1 cellular context compared by ENCODE assay signal in the genomic region with DNA sequence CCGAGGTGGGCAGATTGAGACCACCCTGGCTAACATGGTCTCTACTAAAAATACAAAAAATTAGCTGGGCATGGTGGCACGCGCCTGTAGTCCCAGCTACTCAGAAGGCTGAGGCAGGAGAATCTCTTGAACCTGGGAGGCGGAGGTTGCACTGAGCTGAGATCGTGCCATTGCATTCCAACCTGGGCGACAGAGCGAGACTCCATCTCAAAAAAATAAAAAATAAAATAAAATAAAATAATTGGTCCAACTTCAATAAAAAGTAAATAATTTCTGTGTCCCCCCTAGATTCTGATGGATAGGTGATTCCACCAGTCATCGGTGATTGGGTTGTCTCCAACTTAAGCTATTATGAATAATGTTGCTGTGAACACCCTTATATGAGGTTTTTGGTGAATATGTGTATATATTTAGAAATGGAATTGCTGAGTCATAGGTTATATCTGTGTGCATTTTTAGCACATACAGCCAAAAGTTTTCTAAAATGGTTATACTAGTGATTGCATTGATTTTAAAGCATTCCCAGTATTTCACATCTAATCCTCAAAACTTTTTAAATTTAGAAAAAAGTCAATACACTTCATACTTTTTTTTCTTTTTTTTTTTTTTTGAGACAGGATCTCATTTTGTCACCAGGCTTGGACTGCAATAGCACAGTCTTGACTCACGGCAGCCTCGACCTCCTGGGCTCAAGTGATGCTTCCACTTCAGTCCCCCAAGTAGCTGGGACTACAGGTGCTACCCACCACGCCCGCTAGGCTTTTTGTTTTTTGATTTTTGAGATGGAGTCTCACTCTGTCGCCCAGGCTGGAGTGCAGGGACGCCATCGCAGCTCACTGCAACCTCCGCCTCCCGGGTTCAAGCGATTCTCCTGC.
A peak's percentile ranks its signal among the peaks of the same experiment; 100 is the strongest.
TF ChIP-seq lines count a peak whose summit lies in the region.

No MANE protein-coding gene starts in this region.

TF ChIP-seq in K562, 482 proteins besides CTCF, POLR2A, EP300 and RAD21 (continued from another document and continues in another):
- TF ChIP-seq, protein P1, sequence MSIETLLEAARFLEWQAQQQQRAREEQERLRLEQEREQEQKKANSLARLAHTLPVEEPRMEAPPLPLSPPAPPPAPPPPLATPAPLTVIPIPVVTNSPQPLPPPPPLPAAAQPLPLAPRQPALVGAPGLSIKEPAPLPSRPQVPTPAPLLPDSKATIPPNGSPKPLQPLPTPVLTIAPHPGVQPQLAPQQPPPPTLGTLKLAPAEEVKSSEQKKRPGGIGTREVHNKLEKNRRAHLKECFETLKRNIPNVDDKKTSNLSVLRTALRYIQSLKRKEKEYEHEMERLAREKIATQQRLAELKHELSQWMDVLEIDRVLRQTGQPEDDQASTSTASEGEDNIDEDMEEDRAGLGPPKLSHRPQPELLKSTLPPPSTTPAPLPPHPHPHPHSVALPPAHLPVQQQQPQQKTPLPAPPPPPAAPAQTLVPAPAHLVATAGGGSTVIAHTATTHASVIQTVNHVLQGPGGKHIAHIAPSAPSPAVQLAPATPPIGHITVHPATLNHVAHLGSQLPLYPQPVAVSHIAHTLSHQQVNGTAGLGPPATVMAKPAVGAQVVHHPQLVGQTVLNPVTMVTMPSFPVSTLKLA (conservative IDR thresholded peaks at IDR 0.05), result 0 out of 4 replicates have a peak, but pooled peaks of 1 of the 2 experiments have one; percentile 13
- peak; percentile 100 for TF ChIP-seq ZNF316 (IDR thresholded peaks at IDR 0.05)
- TF ChIP-seq ZNF586 (CRISPR knock-in tag; conservative IDR thresholded peaks at IDR 0.05), result no peak
- TF ChIP-seq NCOA1 (IDR thresholded peaks at IDR 0.05; ENCODE audit: low read depth), result no peak
- TF ChIP-seq, protein P2, sequence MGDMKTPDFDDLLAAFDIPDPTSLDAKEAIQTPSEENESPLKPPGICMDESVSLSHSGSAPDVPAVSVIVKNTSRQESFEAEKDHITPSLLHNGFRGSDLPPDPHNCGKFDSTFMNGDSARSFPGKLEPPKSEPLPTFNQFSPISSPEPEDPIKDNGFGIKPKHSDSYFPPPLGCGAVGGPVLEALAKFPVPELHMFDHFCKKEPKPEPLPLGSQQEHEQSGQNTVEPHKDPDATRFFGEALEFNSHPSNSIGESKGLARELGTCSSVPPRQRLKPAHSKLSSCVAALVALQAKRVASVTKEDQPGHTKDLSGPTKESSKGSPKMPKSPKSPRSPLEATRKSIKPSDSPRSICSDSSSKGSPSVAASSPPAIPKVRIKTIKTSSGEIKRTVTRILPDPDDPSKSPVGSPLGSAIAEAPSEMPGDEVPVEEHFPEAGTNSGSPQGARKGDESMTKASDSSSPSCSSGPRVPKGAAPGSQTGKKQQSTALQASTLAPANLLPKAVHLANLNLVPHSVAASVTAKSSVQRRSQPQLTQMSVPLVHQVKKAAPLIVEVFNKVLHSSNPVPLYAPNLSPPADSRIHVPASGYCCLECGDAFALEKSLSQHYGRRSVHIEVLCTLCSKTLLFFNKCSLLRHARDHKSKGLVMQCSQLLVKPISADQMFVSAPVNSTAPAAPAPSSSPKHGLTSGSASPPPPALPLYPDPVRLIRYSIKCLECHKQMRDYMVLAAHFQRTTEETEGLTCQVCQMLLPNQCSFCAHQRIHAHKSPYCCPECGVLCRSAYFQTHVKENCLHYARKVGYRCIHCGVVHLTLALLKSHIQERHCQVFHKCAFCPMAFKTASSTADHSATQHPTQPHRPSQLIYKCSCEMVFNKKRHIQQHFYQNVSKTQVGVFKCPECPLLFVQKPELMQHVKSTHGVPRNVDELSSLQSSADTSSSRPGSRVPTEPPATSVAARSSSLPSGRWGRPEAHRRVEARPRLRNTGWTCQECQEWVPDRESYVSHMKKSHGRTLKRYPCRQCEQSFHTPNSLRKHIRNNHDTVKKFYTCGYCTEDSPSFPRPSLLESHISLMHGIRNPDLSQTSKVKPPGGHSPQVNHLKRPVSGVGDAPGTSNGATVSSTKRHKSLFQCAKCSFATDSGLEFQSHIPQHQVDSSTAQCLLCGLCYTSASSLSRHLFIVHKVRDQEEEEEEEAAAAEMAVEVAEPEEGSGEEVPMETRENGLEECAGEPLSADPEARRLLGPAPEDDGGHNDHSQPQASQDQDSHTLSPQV (IDR thresholded peaks at IDR 0.05), result peak; percentile 7; the same call in 1 of the 2 replicates
- no peak for TF ChIP-seq EHMT2 (IDR thresholded peaks at IDR 0.05)
- 0 out of 2 replicates have a peak, but pooled peaks have one; percentile 44 for TF ChIP-seq CBFB (CRISPR knock-in tag; IDR thresholded peaks at IDR 0.05)
- no peak for TF ChIP-seq ZSCAN29 (IDR thresholded peaks at IDR 0.05)
- peak; percentile 12; the same call in 1 of the 2 replicates for TF ChIP-seq NCOR1 (IDR thresholded peaks at IDR 0.05)
- 0 out of 2 replicates have a peak, but pooled peaks have one; percentile 35 for TF ChIP-seq HDGF (IDR thresholded peaks at IDR 0.05)
- TF ChIP-seq, protein P3, sequence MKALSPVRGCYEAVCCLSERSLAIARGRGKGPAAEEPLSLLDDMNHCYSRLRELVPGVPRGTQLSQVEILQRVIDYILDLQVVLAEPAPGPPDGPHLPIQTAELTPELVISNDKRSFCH (CRISPR knock-in tag; IDR thresholded peaks at IDR 0.05), result 0 out of 2 replicates have a peak, but pooled peaks have one; percentile 10
- TF ChIP-seq, protein P3 (tag; IDR thresholded peaks at IDR 0.05), result no peak
- TF ChIP-seq GATAD2B (IDR thresholded peaks at IDR 0.05; ENCODE audit: borderline replicate concordance), result 0 out of 2 replicates have a peak, but pooled peaks have one; percentile 29
- TF ChIP-seq MEF2D (tag; conservative IDR thresholded peaks at IDR 0.05; ENCODE audit: low read depth), result 0 out of 2 replicates have a peak, but pooled peaks have one; percentile 32
- TF ChIP-seq SMARCA5 (IDR thresholded peaks at IDR 0.05), result peak; percentile 75; the same call in 1 of the 2 replicates
- TF ChIP-seq MAFG (tag; conservative IDR thresholded peaks at IDR 0.05), result peak; percentile 98
- TF ChIP-seq FOSL1 (tag; conservative IDR thresholded peaks at IDR 0.05), result peak; percentile 60; the same call in 1 of the 2 replicates
- TF ChIP-seq, protein P4, sequence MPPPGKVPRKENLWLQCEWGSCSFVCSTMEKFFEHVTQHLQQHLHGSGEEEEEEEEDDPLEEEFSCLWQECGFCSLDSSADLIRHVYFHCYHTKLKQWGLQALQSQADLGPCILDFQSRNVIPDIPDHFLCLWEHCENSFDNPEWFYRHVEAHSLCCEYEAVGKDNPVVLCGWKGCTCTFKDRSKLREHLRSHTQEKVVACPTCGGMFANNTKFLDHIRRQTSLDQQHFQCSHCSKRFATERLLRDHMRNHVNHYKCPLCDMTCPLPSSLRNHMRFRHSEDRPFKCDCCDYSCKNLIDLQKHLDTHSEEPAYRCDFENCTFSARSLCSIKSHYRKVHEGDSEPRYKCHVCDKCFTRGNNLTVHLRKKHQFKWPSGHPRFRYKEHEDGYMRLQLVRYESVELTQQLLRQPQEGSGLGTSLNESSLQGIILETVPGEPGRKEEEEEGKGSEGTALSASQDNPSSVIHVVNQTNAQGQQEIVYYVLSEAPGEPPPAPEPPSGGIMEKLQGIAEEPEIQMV (tag; conservative IDR thresholded peaks at IDR 0.05; ENCODE audit: low read depth), result no peak
- TF ChIP-seq FOXJ3 (CRISPR knock-in tag; IDR thresholded peaks at IDR 0.05), result no peak
- peak; percentile 46 for TF ChIP-seq EP400 (IDR thresholded peaks at IDR 0.05)
- TF ChIP-seq HOXB6 (CRISPR knock-in tag; IDR thresholded peaks at IDR 0.05; ENCODE audit: borderline replicate concordance), result no peak
- TF ChIP-seq, protein P5, sequence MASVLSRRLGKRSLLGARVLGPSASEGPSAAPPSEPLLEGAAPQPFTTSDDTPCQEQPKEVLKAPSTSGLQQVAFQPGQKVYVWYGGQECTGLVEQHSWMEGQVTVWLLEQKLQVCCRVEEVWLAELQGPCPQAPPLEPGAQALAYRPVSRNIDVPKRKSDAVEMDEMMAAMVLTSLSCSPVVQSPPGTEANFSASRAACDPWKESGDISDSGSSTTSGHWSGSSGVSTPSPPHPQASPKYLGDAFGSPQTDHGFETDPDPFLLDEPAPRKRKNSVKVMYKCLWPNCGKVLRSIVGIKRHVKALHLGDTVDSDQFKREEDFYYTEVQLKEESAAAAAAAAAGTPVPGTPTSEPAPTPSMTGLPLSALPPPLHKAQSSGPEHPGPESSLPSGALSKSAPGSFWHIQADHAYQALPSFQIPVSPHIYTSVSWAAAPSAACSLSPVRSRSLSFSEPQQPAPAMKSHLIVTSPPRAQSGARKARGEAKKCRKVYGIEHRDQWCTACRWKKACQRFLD (CRISPR knock-in tag; IDR thresholded peaks at IDR 0.05), result peak; percentile 50; the same call in 1 of the 2 replicates
- TF ChIP-seq KLF1 (tag; IDR thresholded peaks at IDR 0.05), result no peak
- TF ChIP-seq, protein P6, sequence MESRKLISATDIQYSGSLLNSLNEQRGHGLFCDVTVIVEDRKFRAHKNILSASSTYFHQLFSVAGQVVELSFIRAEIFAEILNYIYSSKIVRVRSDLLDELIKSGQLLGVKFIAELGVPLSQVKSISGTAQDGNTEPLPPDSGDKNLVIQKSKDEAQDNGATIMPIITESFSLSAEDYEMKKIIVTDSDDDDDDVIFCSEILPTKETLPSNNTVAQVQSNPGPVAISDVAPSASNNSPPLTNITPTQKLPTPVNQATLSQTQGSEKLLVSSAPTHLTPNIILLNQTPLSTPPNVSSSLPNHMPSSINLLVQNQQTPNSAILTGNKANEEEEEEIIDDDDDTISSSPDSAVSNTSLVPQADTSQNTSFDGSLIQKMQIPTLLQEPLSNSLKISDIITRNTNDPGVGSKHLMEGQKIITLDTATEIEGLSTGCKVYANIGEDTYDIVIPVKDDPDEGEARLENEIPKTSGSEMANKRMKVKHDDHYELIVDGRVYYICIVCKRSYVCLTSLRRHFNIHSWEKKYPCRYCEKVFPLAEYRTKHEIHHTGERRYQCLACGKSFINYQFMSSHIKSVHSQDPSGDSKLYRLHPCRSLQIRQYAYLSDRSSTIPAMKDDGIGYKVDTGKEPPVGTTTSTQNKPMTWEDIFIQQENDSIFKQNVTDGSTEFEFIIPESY (CRISPR knock-in tag; IDR thresholded peaks at IDR 0.05), result no peak
- no peak for TF ChIP-seq ZNF354B (CRISPR knock-in tag; IDR thresholded peaks at IDR 0.05)
- TF ChIP-seq PTTG1 (tag; IDR thresholded peaks at IDR 0.05; ENCODE audit: low read depth), result no peak
- no peak; the same call in 1 of the 2 replicates for TF ChIP-seq FOXM1 (IDR thresholded peaks at IDR 0.05; ENCODE audit: low read depth)
- no peak for TF ChIP-seq FOXM1 (CRISPR knock-in tag; IDR thresholded peaks at IDR 0.05; ENCODE audit: low read depth)
- TF ChIP-seq TEAD2 (tag; IDR thresholded peaks at IDR 0.05), result no peak
- peak; percentile 92 for TF ChIP-seq NFE2L1 (tag; IDR thresholded peaks at IDR 0.05; ENCODE audit: borderline replicate concordance, low read depth)
- TF ChIP-seq, protein P7, sequence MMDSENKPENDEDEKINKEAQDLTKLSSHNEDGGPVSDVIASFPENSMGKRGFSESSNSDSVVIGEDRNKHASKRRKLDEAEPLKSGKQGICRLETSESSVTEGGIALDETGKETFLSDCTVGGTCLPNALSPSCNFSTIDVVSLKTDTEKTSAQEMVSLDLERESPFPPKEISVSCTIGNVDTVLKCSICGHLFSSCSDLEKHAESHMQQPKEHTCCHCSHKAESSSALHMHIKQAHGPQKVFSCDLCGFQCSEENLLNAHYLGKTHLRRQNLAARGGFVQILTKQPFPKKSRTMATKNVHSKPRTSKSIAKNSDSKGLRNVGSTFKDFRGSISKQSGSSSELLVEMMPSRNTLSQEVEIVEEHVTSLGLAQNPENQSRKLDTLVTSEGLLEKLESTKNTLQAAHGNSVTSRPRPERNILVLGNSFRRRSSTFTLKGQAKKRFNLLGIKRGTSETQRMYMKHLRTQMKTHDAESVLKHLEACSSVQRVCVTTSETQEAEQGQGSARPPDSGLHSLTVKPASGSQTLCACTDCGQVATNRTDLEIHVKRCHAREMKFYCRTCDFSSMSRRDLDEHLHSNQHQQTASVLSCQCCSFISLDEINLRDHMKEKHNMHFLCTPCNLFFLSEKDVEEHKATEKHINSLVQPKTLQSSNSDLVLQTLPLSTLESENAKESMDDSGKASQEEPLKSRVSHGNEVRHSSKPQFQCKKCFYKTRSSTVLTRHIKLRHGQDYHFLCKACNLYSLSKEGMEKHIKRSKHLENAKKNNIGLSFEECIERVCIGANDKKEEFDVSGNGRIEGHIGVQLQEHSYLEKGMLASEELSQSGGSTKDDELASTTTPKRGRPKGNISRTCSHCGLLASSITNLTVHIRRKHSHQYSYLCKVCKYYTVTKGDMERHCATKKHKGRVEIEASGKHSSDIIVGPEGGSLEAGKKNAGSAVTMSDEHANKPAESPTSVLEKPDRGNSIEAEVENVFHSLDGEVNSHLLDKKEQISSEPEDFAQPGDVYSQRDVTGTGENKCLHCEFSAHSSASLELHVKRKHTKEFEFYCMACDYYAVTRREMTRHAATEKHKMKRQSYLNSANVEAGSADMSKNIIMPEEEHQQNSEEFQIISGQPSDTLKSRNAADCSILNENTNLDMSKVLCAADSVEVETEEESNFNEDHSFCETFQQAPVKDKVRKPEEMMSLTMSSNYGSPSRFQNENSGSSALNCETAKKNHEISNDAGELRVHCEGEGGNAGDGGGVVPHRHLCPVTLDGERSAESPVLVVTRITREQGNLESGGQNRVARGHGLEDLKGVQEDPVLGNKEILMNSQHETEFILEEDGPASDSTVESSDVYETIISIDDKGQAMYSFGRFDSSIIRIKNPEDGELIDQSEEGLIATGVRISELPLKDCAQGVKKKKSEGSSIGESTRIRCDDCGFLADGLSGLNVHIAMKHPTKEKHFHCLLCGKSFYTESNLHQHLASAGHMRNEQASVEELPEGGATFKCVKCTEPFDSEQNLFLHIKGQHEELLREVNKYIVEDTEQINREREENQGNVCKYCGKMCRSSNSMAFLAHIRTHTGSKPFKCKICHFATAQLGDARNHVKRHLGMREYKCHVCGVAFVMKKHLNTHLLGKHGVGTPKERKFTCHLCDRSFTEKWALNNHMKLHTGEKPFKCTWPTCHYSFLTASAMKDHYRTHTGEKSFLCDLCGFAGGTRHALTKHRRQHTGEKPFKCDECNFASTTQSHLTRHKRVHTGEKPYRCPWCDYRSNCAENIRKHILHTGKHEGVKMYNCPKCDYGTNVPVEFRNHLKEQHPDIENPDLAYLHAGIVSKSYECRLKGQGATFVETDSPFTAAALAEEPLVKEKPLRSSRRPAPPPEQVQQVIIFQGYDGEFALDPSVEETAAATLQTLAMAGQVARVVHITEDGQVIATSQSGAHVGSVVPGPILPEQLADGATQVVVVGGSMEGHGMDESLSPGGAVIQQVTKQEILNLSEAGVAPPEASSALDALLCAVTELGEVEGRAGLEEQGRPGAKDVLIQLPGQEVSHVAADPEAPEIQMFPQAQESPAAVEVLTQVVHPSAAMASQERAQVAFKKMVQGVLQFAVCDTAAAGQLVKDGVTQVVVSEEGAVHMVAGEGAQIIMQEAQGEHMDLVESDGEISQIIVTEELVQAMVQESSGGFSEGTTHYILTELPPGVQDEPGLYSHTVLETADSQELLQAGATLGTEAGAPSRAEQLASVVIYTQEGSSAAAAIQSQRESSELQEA (IDR thresholded peaks at IDR 0.05; ENCODE audit: low read depth), result no peak
- peak; percentile 73 for TF ChIP-seq DPF2 (IDR thresholded peaks at IDR 0.05)
